ENCODE assay signal across 1 cellular context in the genomic region with DNA sequence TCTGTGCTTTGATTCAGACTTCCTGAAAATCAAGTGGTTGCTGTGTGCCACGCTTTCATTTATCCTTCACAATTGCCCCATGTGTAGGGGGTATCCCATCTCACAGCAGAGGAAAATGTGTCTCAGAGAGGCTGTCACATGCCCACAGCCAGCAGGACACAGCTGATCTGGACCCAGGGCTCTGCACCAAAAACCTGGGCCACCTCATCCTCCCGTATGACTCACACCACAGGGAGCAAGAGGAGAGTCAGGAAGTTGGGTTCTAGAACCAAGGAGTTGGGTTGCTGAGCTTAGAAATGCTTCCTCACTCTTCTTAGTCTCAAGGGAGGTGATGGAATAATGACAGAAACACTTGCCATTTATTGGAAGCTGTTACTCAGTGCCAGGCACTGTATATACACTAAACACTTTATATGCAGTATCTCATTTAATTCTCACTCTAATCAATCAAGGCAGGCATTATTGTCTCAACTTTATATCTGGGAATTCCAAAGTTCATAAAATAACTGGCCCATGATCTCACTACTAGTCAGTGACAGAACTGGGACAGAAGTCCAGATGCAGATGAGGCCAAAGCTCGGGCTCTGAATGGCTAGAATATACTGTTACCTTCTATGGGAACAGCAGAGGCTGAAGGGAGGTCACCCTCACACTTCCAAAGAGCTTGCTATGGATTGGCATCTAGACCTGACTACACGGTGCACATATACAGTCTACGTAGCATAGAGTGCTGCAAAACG.
TF ChIP-seq lines count a peak whose summit lies in the region.

No MANE protein-coding gene starts in this region.

TF ChIP-seq in HEK293, 187 proteins besides CTCF, POLR2A, EP300 and RAD21:
- TF ChIP-seq, protein P1, sequence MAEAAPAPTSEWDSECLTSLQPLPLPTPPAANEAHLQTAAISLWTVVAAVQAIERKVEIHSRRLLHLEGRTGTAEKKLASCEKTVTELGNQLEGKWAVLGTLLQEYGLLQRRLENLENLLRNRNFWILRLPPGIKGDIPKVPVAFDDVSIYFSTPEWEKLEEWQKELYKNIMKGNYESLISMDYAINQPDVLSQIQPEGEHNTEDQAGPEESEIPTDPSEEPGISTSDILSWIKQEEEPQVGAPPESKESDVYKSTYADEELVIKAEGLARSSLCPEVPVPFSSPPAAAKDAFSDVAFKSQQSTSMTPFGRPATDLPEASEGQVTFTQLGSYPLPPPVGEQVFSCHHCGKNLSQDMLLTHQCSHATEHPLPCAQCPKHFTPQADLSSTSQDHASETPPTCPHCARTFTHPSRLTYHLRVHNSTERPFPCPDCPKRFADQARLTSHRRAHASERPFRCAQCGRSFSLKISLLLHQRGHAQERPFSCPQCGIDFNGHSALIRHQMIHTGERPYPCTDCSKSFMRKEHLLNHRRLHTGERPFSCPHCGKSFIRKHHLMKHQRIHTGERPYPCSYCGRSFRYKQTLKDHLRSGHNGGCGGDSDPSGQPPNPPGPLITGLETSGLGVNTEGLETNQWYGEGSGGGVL (tag by site-specific recombination; IDR thresholded peaks at IDR 0.05) = no peak
- TF ChIP-seq ZNF664 (tag by site-specific recombination; IDR thresholded peaks at IDR 0.05) = peak; percentile 55; the same call in 1 of the 2 replicates
